In genomic region chr9:20479419-20480155, GRCh38 we compare ENCODE assay signal across 11 cellular contexts.
DNase-seq lines count a peak whose midpoint lies in the region; ATAC-seq, FAIRE-seq and TF ChIP-seq lines count a peak whose summit lies in the region.
"Had no signal": no experiment of that assay in that cellular context is flagged by ENCODE, and none has a peak within 500 bp of the region (broad histone marks: within the 10 kb centered on the region; RNA-seq: fewer than 3 reads in every experiment).

No MANE protein-coding gene starts in this region.

- no peak overlapping the region for H3K27ac Mint-ChIP-seq in GM23338

- H3K79me2 ChIP-seq in keratinocyte (ENCODE audit: control insufficient read depth, insufficient read depth, low read length) (no peaks in the 10 kb centered on the region), GM23338 (replicated peaks; ENCODE audit: insufficient read depth) (no peaks in the 10 kb centered on the region), trophoblast cell (ENCODE audit: control insufficient read depth, insufficient read depth, low read length, poor library complexity) (no peaks in the 10 kb centered on the region)

- no peaks in the 10 kb centered on the region for H3K36me3 Mint-ChIP-seq in GM23338 (ENCODE audit: low read depth)

- H2AFZ ChIP-seq in keratinocyte (ENCODE audit: control insufficient read depth, low read length) (no peak overlapping the region), GM23338 (no peak overlapping the region), trophoblast cell (ENCODE audit: insufficient read depth, low read length, poor library complexity) (no peak overlapping the region)

- H3K36me3 ChIP-seq in keratinocyte (ENCODE audit: control insufficient read depth in 2 of 2, extremely low read depth in 1 of 2, insufficient read depth in 2 of 2, low read length in 2 of 2) (no peaks in the 10 kb centered on the region), GM23338 (ENCODE audit: insufficient read depth) (no peaks in the 10 kb centered on the region), trophoblast cell (ENCODE audit: control insufficient read depth in 1 of 2, insufficient read depth in 2 of 2, low read length in 2 of 2) (no peaks in the 10 kb centered on the region)
- H3K36me3 ChIP-seq: Peyer's patch had no signal

- H3F3A ChIP-seq in GM23338 (replicated peaks; ENCODE audit: low read depth): no peaks in the 10 kb centered on the region

- no peak overlapping the region for H4K91ac ChIP-seq in trophoblast cell (ENCODE audit: low read depth, low read length)

- no peaks in the 10 kb centered on the region for H3K9me3 Mint-ChIP-seq in GM23338

- H3K27me3 Mint-ChIP-seq in GM23338 (ENCODE audit: insufficient read depth, low read depth, poor library complexity): peaks cover 2% of the 10 kb centered on the region

- peak; percentile 75 for FAIRE-seq in keratinocyte (lab: Jason Lieb, UNC)
- FAIRE-seq: endothelial cell of umbilical vein had no signal

- DNase-seq in keratinocyte (ENCODE audit: low read depth, low spot score) (no peak), dorsolateral prefrontal cortex (no peak), GM23338 (ENCODE audit: low spot score) (no peak), trophoblast cell (no peak)
- DNase-seq: NCI-H1436, Peyer's patch had no signal

- H3K18ac ChIP-seq in trophoblast cell (ENCODE audit: low read length): no peak overlapping the region

- no peak overlapping the region for H3K23ac ChIP-seq in trophoblast cell (ENCODE audit: low read length)

- H3K9me2 ChIP-seq in GM23338 (ENCODE audit: insufficient read depth): no peaks in the 10 kb centered on the region

- H3K27me3 ChIP-seq in keratinocyte (ENCODE audit: control insufficient read depth, extremely low read depth, insufficient read depth, low read length): no peaks in the 10 kb centered on the region
- H3K27me3 ChIP-seq in dorsolateral prefrontal cortex: no peaks in the 10 kb centered on the region
- H3K27me3 ChIP-seq in GM23338 (ENCODE audit: insufficient read depth): no peaks in the 10 kb centered on the region
- no peaks in the 10 kb centered on the region for H3K27me3 ChIP-seq in trophoblast cell (ENCODE audit: insufficient read depth, low read length)
- H3K27me3 ChIP-seq: Peyer's patch had no signal

- H3K4ac ChIP-seq in trophoblast cell (ENCODE audit: low read depth, low read length): no peak overlapping the region

- no peak overlapping the region for H2BK120ac ChIP-seq in trophoblast cell (ENCODE audit: insufficient read depth, low read length, poor library complexity)

- H3K79me1 ChIP-seq in trophoblast cell (ENCODE audit: low read length): no peaks in the 10 kb centered on the region

- ATAC-seq in GM19023 (IDR thresholded peaks at IDR 0.05; ENCODE audit: unreplicated experiment) (peak; percentile 66), GM21786 (IDR thresholded peaks at IDR 0.05; ENCODE audit: unreplicated experiment) (peak; percentile 76), HG03432 (IDR thresholded peaks at IDR 0.05; ENCODE audit: unreplicated experiment) (peak; percentile 84), GM23338 (no peak)

- H3K14ac ChIP-seq in trophoblast cell (ENCODE audit: low read length): no peak overlapping the region

- H3K27ac ChIP-seq in keratinocyte (ENCODE audit: control insufficient read depth, insufficient read depth, low read length): peak overlapping the region; percentile 32
- H3K27ac ChIP-seq in dorsolateral prefrontal cortex: no peak overlapping the region
- no peak overlapping the region for H3K27ac ChIP-seq in GM23338 (ENCODE audit: low read depth)
- no peak overlapping the region for H3K27ac ChIP-seq in trophoblast cell (ENCODE audit: low read depth, low read length)
- H3K27ac ChIP-seq: Peyer's patch, VCaP had no signal

- H4K12ac ChIP-seq in trophoblast cell (ENCODE audit: low read depth, low read length): no peak overlapping the region

- H3K4me3 ChIP-seq in keratinocyte (ENCODE audit: control insufficient read depth in 2 of 3, extremely low read depth in 1 of 3, insufficient read depth in 2 of 3, low read depth in 1 of 3, low read length in 3 of 3) (no peak overlapping the region), dorsolateral prefrontal cortex (no peak overlapping the region), GM23338 (no peak overlapping the region), trophoblast cell (ENCODE audit: low read depth, low read length) (no peak overlapping the region)
- H3K4me3 ChIP-seq: Peyer's patch had no signal

- H3K9ac ChIP-seq in keratinocyte (ENCODE audit: control insufficient read depth, extremely low read depth, insufficient read depth, low read length) (no peak overlapping the region), trophoblast cell (ENCODE audit: low read length) (no peak overlapping the region)

- no peak overlapping the region for H3K4me3 Mint-ChIP-seq in GM23338

- H3K4me1 ChIP-seq in keratinocyte (ENCODE audit: control insufficient read depth, extremely low read depth, insufficient read depth, low read length): peaks cover 24% of the 10 kb centered on the region
- peaks cover 40% of the 10 kb centered on the region for H3K4me1 ChIP-seq in GM23338 (ENCODE audit: insufficient read depth)
- H3K4me1 ChIP-seq in trophoblast cell (ENCODE audit: control insufficient read depth in 1 of 2, insufficient read depth in 2 of 2, low read length in 2 of 2): peaks cover 0 to 6% of the 10 kb centered on the region in 2 experiments

- no peaks in the 10 kb centered on the region for H3K9me1 ChIP-seq in keratinocyte (ENCODE audit: control insufficient read depth, extremely low read depth, insufficient read depth, low read length)

- H4K8ac ChIP-seq in trophoblast cell (ENCODE audit: low read depth, low read length): no peak overlapping the region

- TF ChIP-seq CTCF in keratinocyte (optimal IDR thresholded peaks at IDR 0.05 in 1 of 3, IDR thresholded peaks at IDR 0.05 in 1 of 3, conservative IDR thresholded peaks at IDR 0.05 in 1 of 3; ENCODE audit: extremely low read depth in 1 of 3, insufficient read depth in 2 of 3, low read length in 3 of 3) (no peak), dorsolateral prefrontal cortex (IDR thresholded peaks at IDR 0.05 in 54 of 56, conservative IDR thresholded peaks at IDR 0.05 in 2 of 56; ENCODE audit: low read depth in 1 of 56, partially characterized antibody in 56 of 56) (no peak), GM23338 (conservative IDR thresholded peaks at IDR 0.05; ENCODE audit: low read depth in 2 of 2) (no peak)

- no CpG with 5 or more reads among the region's 2 CpGs for WGBS in trophoblast cell (ENCODE audit: extremely low coverage, insufficient coverage, insufficient read length)

- peaks cover 45% of the 10 kb centered on the region for H3K4me1 Mint-ChIP-seq in GM23338

- H3K4me2 ChIP-seq in keratinocyte (ENCODE audit: control insufficient read depth, extremely low read depth, insufficient read depth, low read depth, low read length): no peak overlapping the region
- no peak overlapping the region for H3K4me2 ChIP-seq in GM23338
- H3K4me2 ChIP-seq in trophoblast cell (ENCODE audit: low read length): no peak overlapping the region

- dilution Hi-C loops in keratinocyte (cut with MboI; ENCODE audit: extremely low pct_ligation_motif_present, low sequenced_read_pairs): loop anchor here (10.0 kb wide), 1 partner anchor 65 kb away; no protein-coding TSS in a partner anchor

- no peaks in the 10 kb centered on the region for H3K9me3 ChIP-seq in keratinocyte (ENCODE audit: control insufficient read depth, low read depth, low read length)
- no peaks in the 10 kb centered on the region for H3K9me3 ChIP-seq in trophoblast cell (ENCODE audit: insufficient read depth, low read depth, low read length)
- H3K9me3 ChIP-seq: Peyer's patch had no signal

- H2BK5ac ChIP-seq in trophoblast cell (ENCODE audit: low read depth, low read length, poor library complexity): no peak overlapping the region

- no peak overlapping the region for H2AK5ac ChIP-seq in trophoblast cell (ENCODE audit: low read length)

- intact Hi-C loops in dorsolateral prefrontal cortex (cut with DNase I): loop anchor here in 1 of 2 donors (5.0 kb wide), 1 partner anchor 127 kb away; no protein-coding TSS in a partner anchor

- H4K20me1 ChIP-seq in keratinocyte (ENCODE audit: control insufficient read depth, extremely low read depth, insufficient read depth, low read length): no peaks in the 10 kb centered on the region
- no peaks in the 10 kb centered on the region for H4K20me1 ChIP-seq in GM23338 (replicated peaks; ENCODE audit: insufficient read depth)

- no peak overlapping the region for H2BK12ac ChIP-seq in trophoblast cell (ENCODE audit: low read length)

TF ChIP-seq in GM23338, 12 proteins besides CTCF, POLR2A, EP300 and RAD21 (continues in another document):
- TF ChIP-seq ETS1 (IDR thresholded peaks at IDR 0.05) (no peak), EZH2 (IDR thresholded peaks at IDR 0.05; ENCODE audit: low read depth, unreplicated experiment) (no peak)
